In genomic region chr16:57371494-57372371, GRCh38 we compare ENCODE assay signal across 1 cellular context.
A peak's percentile ranks its signal among the peaks of the same experiment; 100 is the strongest.
TF ChIP-seq lines count a peak whose summit lies in the region.

No MANE protein-coding gene starts in this region.

TF ChIP-seq in H1, 55 proteins besides CTCF, POLR2A, EP300 and RAD21:
- TF ChIP-seq ASH2L (IDR thresholded peaks at IDR 0.05; ENCODE audit: low read length) (no peak), TBP (IDR thresholded peaks at IDR 0.05; ENCODE audit: low read depth, low read length) (0 out of 2 replicates have a peak, but pooled peaks have one; percentile 22), ZNF274 (IDR thresholded peaks at IDR 0.05; ENCODE audit: borderline replicate concordance, extremely low read depth, low read length) (no peak), ATF2 (IDR thresholded peaks at IDR 0.05; ENCODE audit: low read length) (no peak)
- TF ChIP-seq, protein P1, sequence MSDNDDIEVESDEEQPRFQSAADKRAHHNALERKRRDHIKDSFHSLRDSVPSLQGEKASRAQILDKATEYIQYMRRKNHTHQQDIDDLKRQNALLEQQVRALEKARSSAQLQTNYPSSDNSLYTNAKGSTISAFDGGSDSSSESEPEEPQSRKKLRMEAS (IDR thresholded peaks at IDR 0.05) = no peak
